ENCODE assay signal across 18 cellular contexts in genomic region chr1:4379451-4380175, GRCh38.
DNase-seq lines count a peak whose midpoint lies in the region; ATAC-seq and TF ChIP-seq lines count a peak whose summit lies in the region.
"Had no signal": no experiment of that assay in that cellular context is flagged by ENCODE, and none has a peak within 500 bp of the region (broad histone marks: within the 10 kb centered on the region; RNA-seq: fewer than 3 reads in every experiment).

No MANE protein-coding gene starts in this region.

- peaks cover 11% of the 10 kb centered on the region for H3K4me1 Mint-ChIP-seq in activated T-helper 2 cell treated with anti-CD3 and anti-CD28 coated beads, Interferon-gamma antibody, Interleukin-2, Interleukin-4, amounts not matched to agents 10 μg/mL and 5 μg/mL and 100 μg/mL, durations not matched to agents 14 hours and 24 hours and 36 hours (ENCODE audit: low read depth)
- H3K4me1 Mint-ChIP-seq in chondrocyte (ENCODE audit: low read depth): no peaks in the 10 kb centered on the region
- H3K4me1 Mint-ChIP-seq: nephron progenitor cell; stimulated activated memory B cell treated with anti-CD40 and anti-IgM and Interleukin-4, amounts not matched to agents 10 μg/mL and 1 μg/mL and 100 μg/mL, for 72 hours had no signal

- DNase-seq in left ventricle myocardium superior: no peak
- DNase-seq in left ventricle myocardium inferior: no peak
- peak; percentile 87 for DNase-seq in MM.1S
- peak; percentile 24 for DNase-seq in activated T-helper 2 cell treated with anti-CD3 and anti-CD28 coated beads, Interferon-gamma antibody, Interleukin-2, Interleukin-4, amounts not matched to agents 10 μg/mL and 5 μg/mL and 100 μg/mL, durations not matched to agents 14 hours and 24 hours and 36 hours (ENCODE audit: low spot score)
- no peak for DNase-seq in chondrocyte (ENCODE audit: low spot score)
- no peak for DNase-seq in ACHN
- no peak for DNase-seq in COLO829 (ENCODE audit: low spot score)
- DNase-seq: activated CD4-positive, CD25-positive, alpha-beta regulatory T cell treated with anti-CD3 and anti-CD28 coated beads, Interleukin-2, amount 50 U/mL, for 72 hours; activated T-cell treated with anti-CD3 and anti-CD28 coated beads, Interleukin-2, amount 50 U/mL, for 4 hours; adrenal gland; COR-L47; dorsolateral prefrontal cortex; heart right ventricle; NCI-H1105 treated with DMSO at 0.1 percent for 48 hours; NCI-H524; nephron progenitor cell had no signal

- no peak overlapping the region for H3K4me3 ChIP-seq in left ventricle myocardium inferior
- H3K4me3 ChIP-seq in MM.1S (ENCODE audit: low read length): no peak overlapping the region
- H3K4me3 ChIP-seq: adrenal gland, dorsolateral prefrontal cortex, heart right ventricle had no signal

- peaks cover 18% of the 10 kb centered on the region for H3K27me3 ChIP-seq in left ventricle myocardium inferior (ENCODE audit: low read depth)
- H3K27me3 ChIP-seq in MM.1S (replicated peaks; ENCODE audit: insufficient read depth, low read length): peaks cover 20% of the 10 kb centered on the region; the same call in 1 of the 2 replicates
- H3K27me3 ChIP-seq: adrenal gland, dorsolateral prefrontal cortex had no signal

- peaks cover 27% of the 10 kb centered on the region for H3K9me3 Mint-ChIP-seq in activated T-helper 2 cell treated with anti-CD3 and anti-CD28 coated beads, Interferon-gamma antibody, Interleukin-2, Interleukin-4, amounts not matched to agents 10 μg/mL and 5 μg/mL and 100 μg/mL, durations not matched to agents 14 hours and 24 hours and 36 hours
- peaks cover 65% of the 10 kb centered on the region for H3K9me3 Mint-ChIP-seq in chondrocyte (ENCODE audit: low read depth)

- no peaks in the 10 kb centered on the region for H3K36me3 ChIP-seq in left ventricle myocardium inferior
- H3K36me3 ChIP-seq in MM.1S (replicated peaks; ENCODE audit: insufficient read depth, low read length): no peaks in the 10 kb centered on the region
- H3K36me3 ChIP-seq: adrenal gland, heart right ventricle had no signal

- H3K4me3 Mint-ChIP-seq in activated T-helper 2 cell treated with anti-CD3 and anti-CD28 coated beads, Interferon-gamma antibody, Interleukin-2, Interleukin-4, amounts not matched to agents 10 μg/mL and 5 μg/mL and 100 μg/mL, durations not matched to agents 14 hours and 24 hours and 36 hours (ENCODE audit: low read depth): no peak overlapping the region
- no peak overlapping the region for H3K4me3 Mint-ChIP-seq in chondrocyte (ENCODE audit: unreplicated experiment)
- H3K4me3 Mint-ChIP-seq: activated T-cell treated with anti-CD3 and anti-CD28 coated beads, Interleukin-2, amount 50 U/mL, for 4 hours; nephron progenitor cell; stimulated activated memory B cell treated with anti-CD40 and anti-IgM and Interleukin-4, amounts not matched to agents 10 μg/mL and 1 μg/mL and 100 μg/mL, for 72 hours had no signal

- H3K27ac ChIP-seq in left ventricle myocardium inferior (replicated peaks) (no peak overlapping the region), MM.1S (ENCODE audit: low read length) (peak overlapping the region; percentile 45; the same call in 1 of the 2 replicates)
- H3K27ac ChIP-seq: adrenal gland, dorsolateral prefrontal cortex, heart right ventricle had no signal

- no peaks in the 10 kb centered on the region for H3F3A ChIP-seq in MM.1S (ENCODE audit: insufficient read depth, low read length)

- H3K36me3 Mint-ChIP-seq in activated T-helper 2 cell treated with anti-CD3 and anti-CD28 coated beads, Interferon-gamma antibody, Interleukin-2, Interleukin-4, amounts not matched to agents 10 μg/mL and 5 μg/mL and 100 μg/mL, durations not matched to agents 14 hours and 24 hours and 36 hours (ENCODE audit: low read depth): no peaks in the 10 kb centered on the region
- H3K36me3 Mint-ChIP-seq in chondrocyte (ENCODE audit: low read depth): no peaks in the 10 kb centered on the region
- H3K36me3 Mint-ChIP-seq: stimulated activated memory B cell treated with anti-CD40 and anti-IgM and Interleukin-4, amounts not matched to agents 10 μg/mL and 1 μg/mL and 100 μg/mL, for 72 hours had no signal

- ATAC-seq in left ventricle myocardium superior: peak; percentile 66
- ATAC-seq: sciatic nerve; stimulated activated memory B cell treated with anti-CD40 and anti-IgM and Interleukin-4, amounts not matched to agents 10 μg/mL and 1 μg/mL and 100 μg/mL, for 72 hours had no signal

- 0 out of 2 replicates have a peak overlapping the region, but pooled peaks have one; percentile 11 for H2AFZ ChIP-seq in MM.1S (ENCODE audit: low read length)

- no peaks in the 10 kb centered on the region for H3K27me3 Mint-ChIP-seq in activated T-helper 2 cell treated with anti-CD3 and anti-CD28 coated beads, Interferon-gamma antibody, Interleukin-2, Interleukin-4, amounts not matched to agents 10 μg/mL and 5 μg/mL and 100 μg/mL, durations not matched to agents 14 hours and 24 hours and 36 hours (ENCODE audit: low read depth)
- no peaks in the 10 kb centered on the region for H3K27me3 Mint-ChIP-seq in chondrocyte (ENCODE audit: low read depth)

- intact Hi-C loops in left ventricle myocardium superior (cut with micrococcal nuclease) (no loop called here), left ventricle myocardium inferior (cut with micrococcal nuclease) (no loop called here)
- intact Hi-C loops in activated T-helper 2 cell treated with anti-CD3 and anti-CD28 coated beads, Interferon-gamma antibody, Interleukin-2, Interleukin-4, amounts not matched to agents 10 μg/mL and 5 μg/mL and 100 μg/mL, durations not matched to agents 14 hours and 24 hours and 36 hours (cut with micrococcal nuclease): no loop called here

- H3K9me3 ChIP-seq in left ventricle myocardium inferior (replicated peaks) (peaks cover 32% of the 10 kb centered on the region), MM.1S (replicated peaks; ENCODE audit: insufficient read depth, low read length) (no peaks in the 10 kb centered on the region)
- H3K9me3 ChIP-seq: adrenal gland had no signal

- H3K4me1 ChIP-seq in left ventricle myocardium inferior (no peaks in the 10 kb centered on the region), MM.1S (ENCODE audit: low read length) (peaks cover 10% of the 10 kb centered on the region; the same call in 1 of the 2 replicates)
- H3K4me1 ChIP-seq: adrenal gland, heart right ventricle had no signal

- no peaks in the 10 kb centered on the region for H3K79me2 ChIP-seq in MM.1S (ENCODE audit: low read length)

- peak overlapping the region; percentile 4; the same call in 1 of the 2 replicates for H3K4me2 ChIP-seq in MM.1S (ENCODE audit: low read depth, low read length)

- in situ Hi-C loops in ACHN (cut with HindIII; ENCODE audit: low pct_ligation_motif_present, low pct_unique_long_range_greater_than_20kb, low sequenced_read_pairs): no loop called here

- peak overlapping the region; percentile 14 for H3K27ac Mint-ChIP-seq in activated T-helper 2 cell treated with anti-CD3 and anti-CD28 coated beads, Interferon-gamma antibody, Interleukin-2, Interleukin-4, amounts not matched to agents 10 μg/mL and 5 μg/mL and 100 μg/mL, durations not matched to agents 14 hours and 24 hours and 36 hours
- H3K27ac Mint-ChIP-seq in chondrocyte (ENCODE audit: unreplicated experiment): no peak overlapping the region
- H3K27ac Mint-ChIP-seq: nephron progenitor cell; stimulated activated memory B cell treated with anti-CD40 and anti-IgM and Interleukin-4, amounts not matched to agents 10 μg/mL and 1 μg/mL and 100 μg/mL, for 72 hours had no signal

- TF ChIP-seq CTCF in left ventricle myocardium inferior (IDR thresholded peaks at IDR 0.05; ENCODE audit: borderline replicate concordance) (no peak), MM.1S (IDR thresholded peaks at IDR 0.05; ENCODE audit: low read length) (no peak), chondrocyte (IDR thresholded peaks at IDR 0.05) (no peak)

- no peaks in the 10 kb centered on the region for H3K9me2 ChIP-seq in MM.1S (replicated peaks; ENCODE audit: insufficient read depth, low read length)

- H3K9ac ChIP-seq in MM.1S (ENCODE audit: low read length): no peak overlapping the region

- no peaks in the 10 kb centered on the region for H4K20me1 ChIP-seq in MM.1S (ENCODE audit: insufficient read depth, low read length)

Comparison
In these comparisons a context has a peak if more than half of its experiments do, and no peak if none do; other contexts are left out.
1. DNase-seq: peak in MM.1S (single experiment) and activated T-helper 2 cell treated with anti-CD3 and anti-CD28 coated beads, Interferon-gamma antibody, Interleukin-2, Interleukin-4, amounts not matched to agents 10 μg/mL and 5 μg/mL and 100 μg/mL, durations not matched to agents 14 hours and 24 hours and 36 hours (single experiment); none in left ventricle myocardium superior (single experiment), left ventricle myocardium inferior (single experiment), chondrocyte (single experiment), ACHN (single experiment) and COLO829 (single experiment).